9 cellular contexts compared by ENCODE assay signal in the genomic region with DNA sequence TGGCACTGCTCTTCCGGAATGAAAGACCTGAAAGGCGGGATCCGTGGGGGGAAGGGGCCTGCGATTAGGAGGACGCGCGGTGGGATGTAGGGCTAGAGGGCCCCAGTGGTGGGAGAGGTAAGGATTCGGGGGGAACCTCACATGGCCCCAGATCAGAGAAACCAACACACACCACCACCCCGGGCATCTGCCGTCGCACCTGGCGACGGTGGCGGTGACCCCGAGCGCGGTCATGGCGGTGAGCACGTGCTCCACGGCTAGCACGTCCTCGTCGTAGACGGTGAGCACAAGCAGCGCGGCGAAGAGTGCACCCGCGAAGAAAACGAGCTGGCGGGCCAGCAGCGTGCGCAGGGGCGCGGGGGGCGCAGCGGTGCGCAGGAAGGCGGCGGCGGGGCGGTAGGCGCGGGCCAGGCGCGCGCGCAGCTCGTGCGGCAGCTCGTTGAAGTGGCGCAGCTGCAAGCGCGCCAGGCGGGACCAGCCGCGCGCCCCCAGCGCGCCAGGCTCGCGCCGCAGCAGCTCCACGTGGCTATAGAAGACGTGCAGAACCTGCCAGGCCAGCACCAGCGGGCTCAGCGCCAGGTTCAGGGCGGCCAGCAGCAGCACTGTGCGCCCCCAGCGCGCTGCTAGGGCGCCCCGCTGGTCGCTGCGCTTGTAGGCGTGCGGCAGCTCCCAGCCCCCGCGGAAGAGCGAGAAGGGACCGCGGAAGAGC. TPM values are rescaled to one million over a fixed set of nuclear protein-coding genes. Genes with fewer than 3 reads are reported as not detected.
DNase-seq lines count a peak whose midpoint lies in the region; ATAC-seq and TF ChIP-seq lines count a peak whose summit lies in the region.
"Had no signal": no experiment of that assay in that cellular context is flagged by ENCODE, and none has a peak within 500 bp of the region (broad histone marks: within the 10 kb centered on the region; RNA-seq: fewer than 3 reads in every experiment).

No MANE protein-coding gene starts in this region.

- peak overlapping the region; percentile 77 for H3K4me2 ChIP-seq in GM23338

- TF ChIP-seq CTCF in GM23338 (conservative IDR thresholded peaks at IDR 0.05; ENCODE audit: low read depth in 2 of 2) (no peak), RWPE2 (IDR thresholded peaks at IDR 0.05; ENCODE audit: poor library complexity, severe bottlenecking) (peak; percentile 64), choroid plexus epithelial cell (conservative IDR thresholded peaks at IDR 0.05; ENCODE audit: low read depth, low read length) (no peak)

- H2AFZ ChIP-seq in GM23338: peak overlapping the region; percentile 90

- ATAC-seq in GM23338 (peak; percentile 30), RWPE2 (ENCODE audit: low read depth) (no peak), naive B cell (ENCODE audit: low read depth in 2 of 2) (peak; percentile 31 to 32), HG02981 (IDR thresholded peaks at IDR 0.05; ENCODE audit: unreplicated experiment) (no peak), GM21528 (IDR thresholded peaks at IDR 0.05; ENCODE audit: low FRiP score, unreplicated experiment) (no peak)

- peaks cover 30% of the 10 kb centered on the region for H3K4me1 Mint-ChIP-seq in GM23338
- peaks cover 40 to 47% (median 42%) of the 10 kb centered on the region in 3 donors for H3K4me1 Mint-ChIP-seq in naive B cell

- H3K79me2 ChIP-seq in GM23338 (replicated peaks; ENCODE audit: insufficient read depth): no peaks in the 10 kb centered on the region

- H3K27me3 Mint-ChIP-seq in GM23338 (ENCODE audit: insufficient read depth, low read depth, poor library complexity) (peaks cover 54% of the 10 kb centered on the region), naive B cell (peaks cover 33 to 77% (median 49%) of the 10 kb centered on the region in 3 donors)

- no peaks in the 10 kb centered on the region for H4K20me1 ChIP-seq in GM23338 (replicated peaks; ENCODE audit: insufficient read depth)

- DNase-seq in GM23338 (ENCODE audit: low spot score) (peak; percentile 65), RWPE2 (ENCODE audit: low spot score) (peak; percentile 49), choroid plexus epithelial cell (ENCODE audit: low read depth) (peak; percentile 44), naive B cell (peak; percentile 51), A172 (ENCODE audit: low spot score) (no peak), cerebellum (ENCODE audit: low spot score) (no peak)

- H3K9me3 Mint-ChIP-seq in GM23338: peaks cover 4% of the 10 kb centered on the region; the same call in 2 of the 3 replicates
- no peaks in the 10 kb centered on the region for H3K9me3 Mint-ChIP-seq in naive B cell

- H3K4me1 ChIP-seq in GM23338 (ENCODE audit: insufficient read depth) (peaks cover 14% of the 10 kb centered on the region), RWPE2 (ENCODE audit: insufficient read depth, poor library complexity, severe bottlenecking) (no peaks in the 10 kb centered on the region)

- H3K27me3 ChIP-seq in GM23338 (ENCODE audit: insufficient read depth) (peaks cover 49% of the 10 kb centered on the region), RWPE2 (ENCODE audit: insufficient read depth, poor library complexity, severe bottlenecking) (peaks cover 12% of the 10 kb centered on the region)

- H3K4me3 Mint-ChIP-seq in GM23338 (peak overlapping the region; percentile 66), naive B cell (peak overlapping the region; percentile 63 to 93 (median 88))

- H3K4me3 ChIP-seq in GM23338: peak overlapping the region; percentile 47
- no peak overlapping the region for H3K4me3 ChIP-seq in RWPE2 (ENCODE audit: severe bottlenecking)
- H3K4me3 ChIP-seq in choroid plexus epithelial cell (ENCODE audit: low read depth, low read length): peak overlapping the region; percentile 26
- H3K4me3 ChIP-seq: SJSA1 had no signal

- H3K36me3 ChIP-seq in GM23338 (ENCODE audit: insufficient read depth) (no peaks in the 10 kb centered on the region; the same call in 1 of the 2 replicates), RWPE2 (ENCODE audit: low read depth) (no peaks in the 10 kb centered on the region)
- H3K36me3 ChIP-seq: SJSA1 had no signal

- H3K27ac Mint-ChIP-seq in GM23338: no peak overlapping the region; the same call in 1 of the 2 replicates
- H3K27ac Mint-ChIP-seq in naive B cell: peak overlapping the region in 5 of 6 donors; percentile 74 to 97 (median 92)

- H3F3A ChIP-seq in GM23338 (replicated peaks; ENCODE audit: low read depth): peaks cover 9% of the 10 kb centered on the region; the same call in 1 of the 2 replicates

- H3K27ac ChIP-seq in GM23338 (ENCODE audit: low read depth): no peak overlapping the region
- H3K27ac ChIP-seq in RWPE2 (ENCODE audit: poor library complexity, severe bottlenecking): no peak overlapping the region
- H3K27ac ChIP-seq: SJSA1 had no signal

- H3K9me2 ChIP-seq in GM23338 (ENCODE audit: insufficient read depth): no peaks in the 10 kb centered on the region

- no peaks in the 10 kb centered on the region for H3K9me3 ChIP-seq in RWPE2 (ENCODE audit: severe bottlenecking)

- peaks cover 11% of the 10 kb centered on the region for H3K36me3 Mint-ChIP-seq in GM23338 (ENCODE audit: low read depth)
- H3K36me3 Mint-ChIP-seq in naive B cell: no peaks in the 10 kb centered on the region

TF ChIP-seq in GM23338, 12 proteins besides CTCF, POLR2A, EP300 and RAD21:
- TF ChIP-seq ZNF114 (CRISPR knock-in tag; IDR thresholded peaks at IDR 0.05): no peak
- TF ChIP-seq NANOG (IDR thresholded peaks at IDR 0.05; ENCODE audit: borderline replicate concordance): no peak
- TF ChIP-seq POLR2AphosphoS5 (IDR thresholded peaks at IDR 0.05; ENCODE audit: low read depth): peak; percentile 1; the same call in 1 of the 2 replicates

RNA-seq across cellular contexts. Expression of a gene that starts 5.7 kb away (rescaled TPM):
- total RNA-seq in GM23338 (2014; rRNA removed; shearing (Covaris generic)): 1.2 and 2.2 TPM in 2 replicates
- polyA plus RNA-seq in GM23338 (2016; fragmentation: Nextera tagmentation; extraction: Ambion mirVana) (3.2 and 3.4 TPM in 2 replicates), naive B cell (ENCODE audit: low read depth in 6 of 6) (10 to 100 TPM in 2 of 6 donors, 1 to 10 TPM in 4; 7.6 to 14.3 (median 9.6) TPM)
- not detected in 2 replicates for total RNA-seq in A172 (2014; rRNA removed; shearing (Covaris generic))
- total RNA-seq in cerebellum: 3.9 TPM
- total RNA-seq: SJSA1 had no signal

RNA-seq across cellular contexts. Expression of a gene that starts 9.7 kb away (rescaled TPM):
- 27.1 and 41.1 TPM in 2 replicates for total RNA-seq in GM23338 (2014; rRNA removed; shearing (Covaris generic))
- polyA plus RNA-seq in GM23338 (2016; fragmentation: Nextera tagmentation; extraction: Ambion mirVana) (11.4 and 13.1 TPM in 2 replicates), naive B cell (ENCODE audit: low read depth in 6 of 6) (10 to 100 TPM; 18.4 to 32.4 (median 23.4) TPM)
- total RNA-seq in A172 (2014; rRNA removed; shearing (Covaris generic)): 35.6 and 40.2 TPM in 2 replicates
- 35.3 TPM for total RNA-seq in cerebellum

RNA-seq across cellular contexts. Expression of a gene that starts 27.8 kb away (rescaled TPM):
- 6.1 and 13.3 TPM in 2 replicates for total RNA-seq in GM23338 (2014; rRNA removed; shearing (Covaris generic))
- polyA plus RNA-seq in GM23338 (2016; fragmentation: Nextera tagmentation; extraction: Ambion mirVana) (2.6 and 3.1 TPM in 2 replicates), naive B cell (ENCODE audit: low read depth in 6 of 6) (1 to 10 TPM in 4 of 6 donors, under 1 TPM in 2; 0.29 to 2.8 (median 1.3) TPM)
- 0.74 and 2.5 TPM in 2 replicates for total RNA-seq in A172 (2014; rRNA removed; shearing (Covaris generic))
- total RNA-seq in cerebellum: 1.5 TPM
- total RNA-seq: SJSA1 had no signal

RNA-seq across cellular contexts. Expression of a gene that starts 29.8 kb away (rescaled TPM):
- 0.54 and 0.90 TPM in 2 replicates for total RNA-seq in GM23338 (2014; rRNA removed; shearing (Covaris generic))
- 0.87 and 1.4 TPM in 2 replicates for polyA plus RNA-seq in GM23338 (2016; fragmentation: Nextera tagmentation; extraction: Ambion mirVana)
- not detected for polyA plus RNA-seq in naive B cell (ENCODE audit: low read depth in 6 of 6)
- 0.31 and 0.53 TPM in 2 replicates for total RNA-seq in A172 (2014; rRNA removed; shearing (Covaris generic))
- total RNA-seq in cerebellum: 1.6 TPM
- total RNA-seq: SJSA1 had no signal

RNA-seq across cellular contexts. Expression of a gene that starts 39.1 kb away (rescaled TPM):
- 17.4 and 19.8 TPM in 2 replicates for total RNA-seq in GM23338 (2014; rRNA removed; shearing (Covaris generic))
- polyA plus RNA-seq in GM23338 (2016; fragmentation: Nextera tagmentation; extraction: Ambion mirVana): 27.1 TPM in 2 replicates
- 10 to 100 TPM in 3 of 6 donors, 1 to 10 TPM in 3; 7.3 to 10.5 (median 9.6) TPM for polyA plus RNA-seq in naive B cell (ENCODE audit: low read depth in 6 of 6)
- total RNA-seq in A172 (2014; rRNA removed; shearing (Covaris generic)): 57.0 and 58.7 TPM in 2 replicates
- 21.6 TPM for total RNA-seq in cerebellum

Comparison
In these comparisons a context has a peak if more than half of its experiments do, and no peak if none do; other contexts are left out.
1. ATAC-seq: peak in GM23338 (single experiment) and naive B cell (2 of 2); none in RWPE2 (single experiment), HG02981 (single experiment) and GM21528 (single experiment).
2. DNase-seq: peak in GM23338 (single experiment), RWPE2 (single experiment), choroid plexus epithelial cell (single experiment) and naive B cell (single experiment); none in A172 (single experiment) and cerebellum (single experiment).